In the genomic region with DNA sequence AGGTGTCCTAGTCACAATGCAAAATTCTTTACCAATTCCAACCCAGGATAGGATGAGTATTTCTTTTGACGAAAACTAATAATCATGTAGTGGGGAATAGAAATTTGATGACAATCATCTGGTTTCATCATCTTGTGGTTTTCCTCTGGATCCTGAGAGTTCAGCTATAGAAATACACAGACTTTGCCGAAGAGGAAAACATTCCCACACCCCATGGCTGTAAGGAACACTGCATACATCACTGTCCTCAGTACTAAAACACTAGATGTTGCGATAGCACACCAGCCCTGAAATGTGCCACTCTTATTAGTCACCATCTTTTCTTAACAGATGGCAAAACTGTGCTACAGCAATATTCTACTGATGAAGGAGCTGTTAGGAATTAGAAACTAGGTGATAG, we compare ENCODE assay signal across 31 cellular contexts. TPM values are rescaled to one million over a fixed set of nuclear protein-coding genes. Genes with fewer than 3 reads are reported as not detected.
DNase-seq lines count a peak whose midpoint lies in the region; TF ChIP-seq lines count a peak whose summit lies in the region.
"Had no signal": no experiment of that assay in that cellular context is flagged by ENCODE, and none has a peak within 500 bp of the region (broad histone marks: within the 10 kb centered on the region; RNA-seq: fewer than 3 reads in every experiment).

No MANE protein-coding gene starts in this region.

- 56 to 62% methylated on average over 3 of the region's 3 CpGs for WGBS in GM23248 (ENCODE audit: low coverage in 1 of 2, low lambda C conversion rate in 2 of 2, missing lambda C conversion rate in 2 of 2), 2 experiments

- no peak for TF ChIP-seq CTCF in fibroblast of pulmonary artery (IDR thresholded peaks at IDR 0.05; ENCODE audit: low read length, missing control alignments)

- no peak overlapping the region for H3K4me2 ChIP-seq in GM23248 (ENCODE audit: unreplicated experiment)
- H3K4me2 ChIP-seq: SK-N-SH had no signal

- no peaks in the 10 kb centered on the region for H3K36me3 ChIP-seq in GM23248 (ENCODE audit: low read depth)
- H3K36me3 ChIP-seq: adrenal gland, gastroesophageal sphincter, lower lobe of right lung, prostate gland, uterus had no signal

- H4K20me1 ChIP-seq in GM23248 (ENCODE audit: insufficient read depth): no peaks in the 10 kb centered on the region

- no peak overlapping the region for H3K27ac ChIP-seq in GM23248
- H3K27ac ChIP-seq: adrenal gland, gastroesophageal sphincter, HL-60, lower lobe of right lung, prostate gland, uterus had no signal

- H3K27me3 ChIP-seq in GM23248 (replicated peaks; ENCODE audit: insufficient read depth): peaks cover 30% of the 10 kb centered on the region
- H3K27me3 ChIP-seq: adrenal gland, gastroesophageal sphincter, uterus had no signal

- in situ Hi-C loops in GM23248 (cut with MboI): no loop called here
- in situ Hi-C loops in ACHN (cut with HindIII; ENCODE audit: low pct_ligation_motif_present, low pct_unique_long_range_greater_than_20kb, low sequenced_read_pairs): no loop called here

- no peaks in the 10 kb centered on the region for H3K79me2 ChIP-seq in GM23248 (ENCODE audit: insufficient read depth)

- DNase-seq in Ammon's horn (ENCODE audit: low spot score) (peak; percentile 19), GM23248 (peak; percentile 15), amniotic epithelial cell (ENCODE audit: low read depth) (peak; percentile 64), fibroblast of pulmonary artery (ENCODE audit: low read depth) (peak; percentile 14), AML-193 (lab: John Stamatoyannopoulos, UW) (no peak), NCI-H1105 treated with DMSO at 0.1 percent for 48 hours (lab: John Stamatoyannopoulos, UW) (no peak), ACHN (no peak), cerebellum (ENCODE audit: low spot score) (no peak)
- DNase-seq: activated CD4-positive, CD25-positive, alpha-beta regulatory T cell; activated CD8-positive, alpha-beta T cell treated with anti-CD3 and anti-CD28 coated beads for 36 hours; activated effector memory CD4-positive, alpha-beta T cell treated with anti-CD3 and anti-CD28 coated beads, Interleukin-2, amount 50 U/mL, for 16 hours; activated T-cell treated with anti-CD3 and anti-CD28 coated beads for 4 hours; adrenal gland; CD4-positive, alpha-beta T cell; dorsolateral prefrontal cortex; H7; lower lobe of right lung; MM.1S; NCI-H2171; NCI-H524 treated with DMSO at 0.1 percent for 48 hours; RPMI8226; SK-N-SH; small intestine; stimulated activated CD4-positive, alpha-beta T cell treated with anti-CD3 and anti-CD28 coated beads, Interleukin-2, amount 100 ng/mL, for 24 hours; uterus had no signal

- H2AFZ ChIP-seq in GM23248: no peak overlapping the region

- no peaks in the 10 kb centered on the region for H3F3A ChIP-seq in GM23248 (ENCODE audit: insufficient read depth)

- H3K4me1 ChIP-seq in GM23248 (ENCODE audit: insufficient read depth): no peaks in the 10 kb centered on the region
- H3K4me1 ChIP-seq: adrenal gland, gastroesophageal sphincter, lower lobe of right lung, prostate gland, uterus had no signal

- H3K4me3 ChIP-seq in GM23248 (no peak overlapping the region), fibroblast of pulmonary artery (replicated peaks; ENCODE audit: low read depth, low read length) (no peak overlapping the region)
- H3K4me3 ChIP-seq: adrenal gland, dorsolateral prefrontal cortex, gastroesophageal sphincter, lower lobe of right lung, prostate gland, uterus had no signal

- H3K9me2 ChIP-seq in GM23248 (ENCODE audit: insufficient read depth): no peaks in the 10 kb centered on the region; the same call in 1 of the 2 replicates
- H3K9me2 ChIP-seq: SK-N-SH had no signal

- no peak overlapping the region for H3K9ac ChIP-seq in GM23248
- H3K9ac ChIP-seq: SK-N-SH had no signal

- no peaks in the 10 kb centered on the region for H3K9me3 ChIP-seq in GM23248 (ENCODE audit: low read depth)
- H3K9me3 ChIP-seq: adrenal gland, gastroesophageal sphincter, lower lobe of right lung, prostate gland, SK-N-SH, uterus had no signal

RNA-seq across cellular contexts. Expression of a gene that starts 29.4 kb away (rescaled TPM):
- total RNA-seq in GM23248 (2014; rRNA removed; shearing (Covaris generic)): not detected in 2 replicates
- 4.6 and 5.2 TPM in 2 replicates for polyA plus RNA-seq in GM23248 (2016; fragmentation: Nextera tagmentation; extraction: Ambion mirVana)
- total RNA-seq in cerebellum: 47.5 TPM
- total RNA-seq: adrenal gland; CD4-positive, alpha-beta T cell had no signal

RNA-seq across cellular contexts. Expression of a gene that starts 52.8 kb away (rescaled TPM):
- total RNA-seq in GM23248 (2014; rRNA removed; shearing (Covaris generic)): not detected in 2 replicates
- polyA plus RNA-seq in GM23248 (2016; fragmentation: Nextera tagmentation; extraction: Ambion mirVana): not detected in 2 replicates
- total RNA-seq in cerebellum: 69.3 TPM
- total RNA-seq: A673; activated CD8-positive, alpha-beta T cell treated with anti-CD3 and anti-CD28 coated beads for 36 hours; adrenal gland; CD4-positive, alpha-beta T cell; gastroesophageal sphincter; H7; lower lobe of right lung; prostate gland; T-helper 2 cell treated with Interferon-gamma antibody and Interleukin-4, amounts not matched to agents 100 ng/mL and 5 ng/mL, for 36 hours; uterus had no signal
- polyA plus RNA-seq: adrenal gland, keratinocyte had no signal

Comparison
In these comparisons a context has a peak if more than half of its experiments do, and no peak if none do; other contexts are left out.
1. DNase-seq: peak in Ammon's horn (single experiment), GM23248 (single experiment), amniotic epithelial cell (single experiment) and fibroblast of pulmonary artery (single experiment); none in AML-193 (0 of 2), NCI-H1105 treated with DMSO at 0.1 percent for 48 hours (single experiment), ACHN (single experiment) and cerebellum (single experiment).
2. RNA of a gene that starts 29.4 kb away (total RNA-seq): 47.5 TPM in cerebellum (single experiment); not detected in GM23248; every median in the first group is over 10 times any median in the second.
3. RNA of a gene that starts 52.8 kb away (total RNA-seq): 69.3 TPM in cerebellum (single experiment); not detected in GM23248; every median in the first group is over 10 times any median in the second.